ENCODE assay signal across 19 cellular contexts in the genomic region with DNA sequence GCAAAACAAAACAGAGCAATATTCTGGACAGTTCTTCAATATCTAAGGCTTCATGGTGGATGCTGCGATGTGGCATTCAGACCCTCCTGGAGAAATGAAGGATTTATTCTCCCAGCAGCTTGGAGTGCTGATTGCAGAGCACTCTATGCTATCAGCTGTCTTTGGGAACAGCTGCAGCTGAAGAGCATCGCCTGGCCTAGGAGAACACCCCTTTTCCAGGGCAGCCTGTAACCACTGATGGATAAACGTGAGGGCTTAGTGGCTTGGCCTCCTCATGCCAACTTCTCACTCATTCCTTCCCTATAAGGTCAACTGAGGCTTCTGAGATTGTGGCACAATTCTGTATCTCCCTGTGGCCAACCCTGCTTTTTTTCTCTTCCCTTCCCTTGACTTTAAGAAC.
"Had no signal": no experiment of that assay in that cellular context is flagged by ENCODE, and none has a peak within 500 bp of the region (broad histone marks: within the 10 kb centered on the region; RNA-seq: fewer than 3 reads in every experiment).

No MANE protein-coding gene starts in this region.

- ATAC-seq: naive thymus-derived CD8-positive, alpha-beta T cell; pancreas; right cardiac atrium; sciatic nerve; stimulated activated effector memory CD8-positive, alpha-beta T cell treated with anti-CD3 and anti-CD28 coated beads, Interleukin-12 subunit alpha, Interleukin-12 subunit beta, amount 100 ng/mL, for 72 hours; upper lobe of right lung had no signal

- DNase-seq: islet precursor cell; left ventricle myocardium inferior; mesendoderm; naive thymus-derived CD8-positive, alpha-beta T cell; nucleus accumbens; pancreas; posterior cingulate gyrus; retina; right cardiac atrium; small intestine; spleen; stimulated activated CD4-positive, alpha-beta T cell treated with anti-CD3 and anti-CD28 coated beads, Interleukin-4, amount 100 ng/mL, for 24 hours; stimulated activated naive CD4-positive, alpha-beta T cell; tibial artery; trophoblast cell; upper lobe of right lung; uterus had no signal
